8 cellular contexts compared by ENCODE assay signal in the genomic region with DNA sequence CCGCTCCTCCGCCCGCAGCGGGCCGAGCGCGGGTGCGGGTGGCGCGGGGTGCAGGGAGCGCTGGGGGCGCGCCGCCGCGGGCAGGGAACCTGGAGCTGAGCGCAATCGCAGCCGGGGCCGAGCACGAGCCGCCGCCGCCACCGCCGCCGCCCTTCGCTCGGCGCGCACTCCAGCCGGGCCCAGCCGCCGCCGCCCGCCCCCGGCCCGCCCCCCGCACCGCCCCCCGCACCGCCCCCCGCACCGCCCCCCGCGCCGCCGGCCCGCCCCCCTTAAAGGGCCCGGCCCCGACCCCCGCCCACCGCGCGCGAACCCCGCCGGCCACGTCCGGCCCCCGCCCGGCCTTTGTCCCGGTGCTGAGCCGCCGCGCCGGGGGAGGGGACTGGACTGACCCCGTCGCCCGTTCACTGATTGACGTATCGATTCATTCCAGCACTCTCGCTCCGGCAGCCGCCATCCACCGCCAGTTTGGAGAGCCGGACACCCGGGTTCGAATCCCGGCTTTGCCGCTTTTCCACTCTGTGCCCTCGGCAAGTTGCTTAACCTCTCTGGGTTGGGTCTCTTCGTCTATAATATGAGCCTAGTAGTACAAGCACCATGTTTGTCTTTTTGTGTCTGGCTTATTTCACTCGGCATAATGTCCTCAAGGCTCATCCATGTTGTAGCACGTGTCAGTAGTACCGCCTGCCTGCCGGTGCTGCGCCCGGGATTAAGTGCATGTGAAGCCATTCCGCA. TPM values are rescaled to one million over a fixed set of nuclear protein-coding genes. Genes with fewer than 3 reads are reported as not detected.
DNase-seq lines count a peak whose midpoint lies in the region; ATAC-seq, FAIRE-seq and TF ChIP-seq lines count a peak whose summit lies in the region.

SH3PXD2B (minus strand) TSS at position 171 of the 732 bp plus-strand sequence. CDS start 173 bp downstream, outside the sequence.

- H3K9me3 ChIP-seq in effector memory CD4-positive, alpha-beta T cell (ENCODE audit: control insufficient read depth, low read length), result no peaks in the 10 kb centered on the region
- H3K9me3 ChIP-seq in lower lobe of right lung, result no peaks in the 10 kb centered on the region

- peaks cover 5% of the 10 kb centered on the region for H3K4me1 ChIP-seq in effector memory CD4-positive, alpha-beta T cell (ENCODE audit: control insufficient read depth, insufficient read depth, low read length, poor library complexity, severe bottlenecking)
- H3K4me1 ChIP-seq in lower lobe of right lung, result peaks cover 50% of the 10 kb centered on the region

- no peaks in the 10 kb centered on the region for H3K36me3 ChIP-seq in effector memory CD4-positive, alpha-beta T cell (ENCODE audit: control insufficient read depth, insufficient read depth, low read length)
- H3K36me3 ChIP-seq in lower lobe of right lung, result no peaks in the 10 kb centered on the region

- H3K9me3 Mint-ChIP-seq in activated CD4-positive, alpha-beta T cell treated with anti-CD3 and anti-CD28 coated beads, Interleukin-2, amount 10 ng/mL, durations not matched to agents 24 days and 14 days, result no peaks in the 10 kb centered on the region

- no peak for FAIRE-seq in D721Med (lab: Jason Lieb, UNC)

- peaks cover 8% of the 10 kb centered on the region for H3K27me3 ChIP-seq in effector memory CD4-positive, alpha-beta T cell (replicated peaks; ENCODE audit: control insufficient read depth, insufficient read depth, low read length, poor library complexity, severe bottlenecking)
- no peaks in the 10 kb centered on the region for H3K27me3 ChIP-seq in lower lobe of right lung (ENCODE audit: low read depth)

- no peak for TF ChIP-seq CTCF in lower lobe of right lung (IDR thresholded peaks at IDR 0.05)
- no peak for TF ChIP-seq CTCF in D721Med (IDR thresholded peaks at IDR 0.05; ENCODE audit: insufficient read depth, missing control alignments)

- no peak within 1 kb of the TSS for H3K27ac ChIP-seq in effector memory CD4-positive, alpha-beta T cell (ENCODE audit: insufficient read depth, low read length, poor library complexity, severe bottlenecking)
- peak within 1 kb of the TSS; percentile 76 for H3K27ac ChIP-seq in lower lobe of right lung

- peak; percentile 65 to 69 for ATAC-seq in lower lobe of right lung

- intact Hi-C loops in activated CD4-positive, alpha-beta T cell treated with anti-CD3 and anti-CD28 coated beads, Interleukin-2, amount 10 ng/mL, durations not matched to agents 24 days and 14 days (cut with micrococcal nuclease), result loop anchor here (2.0 kb wide), 1 partner anchor 242 kb away; no protein-coding TSS in a partner anchor
- intact Hi-C loops in lower lobe of right lung (cut with DNase I), result no loop called here

- H3K4me3 ChIP-seq in effector memory CD4-positive, alpha-beta T cell (ENCODE audit: insufficient read depth, low read depth, low read length, poor library complexity, severe bottlenecking), result peak within 1 kb of the TSS; percentile 46
- peak within 1 kb of the TSS; percentile 73 for H3K4me3 ChIP-seq in lower lobe of right lung

- H3K27me3 Mint-ChIP-seq in activated CD4-positive, alpha-beta T cell treated with anti-CD3 and anti-CD28 coated beads, Interleukin-2, amount 10 ng/mL, durations not matched to agents 24 days and 14 days, result peaks cover 60% of the 10 kb centered on the region

- no peaks in the 10 kb centered on the region for H3K36me3 Mint-ChIP-seq in activated CD4-positive, alpha-beta T cell treated with anti-CD3 and anti-CD28 coated beads, Interleukin-2, amount 10 ng/mL, durations not matched to agents 24 days and 14 days (ENCODE audit: low read depth)

- DNase-seq in NCI-H1417 (lab: John Stamatoyannopoulos, UW) (peak; percentile 42 to 72 (median 54)), NCI-H1417 treated with DMSO at 0.1 percent for 48 hours (lab: John Stamatoyannopoulos, UW) (no peak), M059J (ENCODE audit: low read depth) (peak; percentile 41), lower lobe of right lung (peak; percentile 79), D721Med (ENCODE audit: insufficient read length, low spot score) (no peak)
- DNase-seq in activated CD4-positive, alpha-beta T cell treated with anti-CD3 and anti-CD28 coated beads, Interleukin-2, amount 10 ng/mL, durations not matched to agents 24 days and 14 days, result peak; percentile 81
- DNase-seq in effector memory CD4-positive, alpha-beta T cell, result peak in 1 of 3 donors; percentile 17
- peak; percentile 8 to 16 for DNase-seq in stimulated activated CD8-positive, alpha-beta memory T cell treated with anti-CD3 and anti-CD28 coated beads, Interleukin-15, amount 100 ng/mL, for 48 hours (ENCODE audit: low read depth in 2 of 2)

- H3K4me3 Mint-ChIP-seq in activated CD4-positive, alpha-beta T cell treated with anti-CD3 and anti-CD28 coated beads, Interleukin-2, amount 10 ng/mL, durations not matched to agents 24 days and 14 days, result peak within 1 kb of the TSS; percentile 76

- H3K4me1 Mint-ChIP-seq in activated CD4-positive, alpha-beta T cell treated with anti-CD3 and anti-CD28 coated beads, Interleukin-2, amount 10 ng/mL, durations not matched to agents 24 days and 14 days, result peaks cover 4% of the 10 kb centered on the region

- no peak within 1 kb of the TSS for H3K27ac Mint-ChIP-seq in activated CD4-positive, alpha-beta T cell treated with anti-CD3 and anti-CD28 coated beads, Interleukin-2, amount 10 ng/mL, durations not matched to agents 24 days and 14 days

RNA-seq across cellular contexts. Expression of gene SH3PXD2B, which starts in this region (rescaled TPM):
- 8.5 and 15.7 TPM in 2 replicates for total RNA-seq in M059J (2014; rRNA removed; shearing (Covaris generic))
- total RNA-seq in activated CD4-positive, alpha-beta T cell treated with anti-CD3 and anti-CD28 coated beads, Interleukin-2, amount 10 ng/mL, durations not matched to agents 24 days and 14 days, result 0.16 and 0.19 TPM in 2 replicates
- 49.8 TPM for total RNA-seq in lower lobe of right lung

Comparison
In these comparisons a context has a peak if more than half of its experiments do, and no peak if none do; other contexts are left out.
1. DNase-seq: peak in NCI-H1417 (3 of 3), M059J (single experiment), lower lobe of right lung (single experiment) and stimulated activated CD8-positive, alpha-beta memory T cell treated with anti-CD3 and anti-CD28 coated beads, Interleukin-15, amount 100 ng/mL, for 48 hours (2 of 2); none in NCI-H1417 treated with DMSO at 0.1 percent for 48 hours (single experiment) and D721Med (single experiment).
2. Peak in DNase-seq in activated CD4-positive, alpha-beta T cell treated with anti-CD3 and anti-CD28 coated beads, Interleukin-2, amount 10 ng/mL, durations not matched to agents 24 days and 14 days; RNA of the gene not detected or under 1 TPM.